ENCODE assay signal across 21 cellular contexts in genomic region chr2:7992612-7993596, GRCh38.
DNase-seq lines count a peak whose midpoint lies in the region; ATAC-seq, FAIRE-seq and TF ChIP-seq lines count a peak whose summit lies in the region.
"Had no signal": no experiment of that assay in that cellular context is flagged by ENCODE, and none has a peak within 500 bp of the region (broad histone marks: within the 10 kb centered on the region; RNA-seq: fewer than 3 reads in every experiment).

No MANE protein-coding gene starts in this region.

- DNase-seq in NCI-H82 (lab: John Stamatoyannopoulos, UW) (peak; percentile 60), NCI-H82 treated with DMSO at 0.1 percent for 48 hours (lab: John Stamatoyannopoulos, UW; ENCODE audit: unreplicated experiment) (no peak), MV-4-11 (lab: John Stamatoyannopoulos, UW) (peak; percentile 39), brain microvascular endothelial cell (peak; percentile 19), skeletal muscle cell (ENCODE audit: low read depth) (peak; percentile 4), kidney glomerular epithelial cell (lab: John Stamatoyannopoulos, UW) (no peak), HTR-8/SVneo (ENCODE audit: insufficient read length, low spot score) (no peak)
- DNase-seq: activated CD4-positive, alpha-beta T cell treated with anti-CD3 and anti-CD28 coated beads, Interleukin-2, amount 10 ng/mL, durations not matched to agents 24 days and 14 days; activated naive CD4-positive, alpha-beta T cell treated with Interleukin-2 at 50 U/mL for 16 hours; CD8-positive, alpha-beta T cell; colonic mucosa; left ventricle myocardium superior; NCI-H1436; NCI-H526 treated with DMSO at 0.1 percent for 48 hours; occipital lobe; Peyer's patch had no signal

- H3K27me3 ChIP-seq in brain microvascular endothelial cell (replicated peaks), result no peaks in the 10 kb centered on the region
- H3K27me3 ChIP-seq: colonic mucosa, Peyer's patch had no signal

- in situ Hi-C loops in brain microvascular endothelial cell (cut with HindIII; ENCODE audit: low pct_ligation_motif_present, low sequenced_read_pairs), result no loop called here

- H3K4me3 ChIP-seq in brain microvascular endothelial cell (ENCODE audit: low read depth, low read length) (no peak overlapping the region), skeletal muscle cell (ENCODE audit: low read depth, low read length) (no peak overlapping the region)
- H3K4me3 ChIP-seq: colonic mucosa, GM23338, Peyer's patch had no signal

- ATAC-seq in GM21723 (IDR thresholded peaks at IDR 0.05; ENCODE audit: unreplicated experiment), result no peak
- ATAC-seq: CD8-positive, alpha-beta T cell; GM23338; left ventricle myocardium superior; sciatic nerve had no signal

- no peaks in the 10 kb centered on the region for H3K36me3 ChIP-seq in brain microvascular endothelial cell (replicated peaks)
- H3K36me3 ChIP-seq: colonic mucosa, Peyer's patch had no signal

- H3K27ac ChIP-seq in brain microvascular endothelial cell, result no peak overlapping the region
- H3K27ac ChIP-seq: colonic mucosa, Peyer's patch had no signal

- no peak for TF ChIP-seq CTCF in brain microvascular endothelial cell (IDR thresholded peaks at IDR 0.05; ENCODE audit: low read depth, low read length, missing control alignments)

- FAIRE-seq in HTR-8/SVneo (lab: Jason Lieb, UNC), result no peak
- FAIRE-seq: astrocyte, endothelial cell of umbilical vein had no signal

Comparison
In these comparisons a context has a peak if more than half of its experiments do, and no peak if none do; other contexts are left out.
1. DNase-seq: peak in NCI-H82 (single experiment), MV-4-11 (single experiment), brain microvascular endothelial cell (single experiment) and skeletal muscle cell (single experiment); none in NCI-H82 treated with DMSO at 0.1 percent for 48 hours (single experiment), kidney glomerular epithelial cell (single experiment) and HTR-8/SVneo (single experiment).